10 cellular contexts compared by ENCODE assay signal in the genomic region with DNA sequence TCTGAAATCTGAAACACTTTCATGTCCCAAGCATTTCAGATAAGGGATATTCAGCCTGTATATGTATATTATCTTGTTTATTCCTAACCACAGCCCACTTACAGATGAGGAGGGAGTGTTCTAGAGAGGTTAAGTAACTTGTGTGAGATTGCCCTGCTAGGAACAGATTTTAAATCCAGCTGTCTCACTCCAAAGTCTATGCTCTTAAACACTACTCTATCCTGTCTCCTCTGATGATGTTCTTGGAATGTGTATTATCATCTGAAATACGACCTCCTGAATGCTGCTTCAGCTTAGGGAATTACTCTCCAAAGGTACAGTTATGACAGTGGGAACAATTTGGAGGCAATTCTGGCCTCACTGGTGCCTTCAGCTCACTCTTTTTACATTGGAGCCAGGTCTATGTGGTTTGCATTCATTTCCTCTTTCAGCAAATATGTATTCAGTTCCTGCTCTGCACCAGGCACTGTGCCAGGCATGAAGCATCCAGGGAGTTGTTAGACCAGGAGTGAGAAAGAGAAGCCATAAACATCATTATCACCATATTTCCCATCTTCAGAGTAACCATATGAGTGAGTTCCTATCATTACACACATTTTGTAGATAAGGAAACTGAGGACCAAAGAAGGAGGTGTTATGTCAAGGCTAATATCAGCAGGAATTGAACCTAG.
A peak's percentile ranks its signal among the peaks of the same experiment; 100 is the strongest.
DNase-seq lines count a peak whose midpoint lies in the region; ATAC-seq and TF ChIP-seq lines count a peak whose summit lies in the region.
"Had no signal": no experiment of that assay in that cellular context is flagged by ENCODE, and none has a peak within 500 bp of the region (broad histone marks: within the 10 kb centered on the region; RNA-seq: fewer than 3 reads in every experiment).

No MANE protein-coding gene starts in this region.

- TF ChIP-seq POLR2A in vagina (IDR thresholded peaks at IDR 0.05), result no peak

- no peak for TF ChIP-seq CTCF in astrocyte of the cerebellum (IDR thresholded peaks at IDR 0.05; ENCODE audit: low read depth, low read length, missing control alignments)
- TF ChIP-seq CTCF in vagina (IDR thresholded peaks at IDR 0.05), result no peak

- peaks cover 16% of the 10 kb centered on the region for H3K4me1 ChIP-seq in vagina

- no peaks in the 10 kb centered on the region for H3K4me1 Mint-ChIP-seq in stimulated activated memory B cell treated with anti-CD40 and anti-IgM and Interleukin-4, amounts not matched to agents 10 μg/mL and 1 μg/mL and 100 μg/mL, for 72 hours

- H3K36me3 Mint-ChIP-seq in stimulated activated memory B cell treated with anti-CD40 and anti-IgM and Interleukin-4, amounts not matched to agents 10 μg/mL and 1 μg/mL and 100 μg/mL, for 72 hours, result no peaks in the 10 kb centered on the region

- peak; percentile 58 for DNase-seq in NCI-H2029 (lab: John Stamatoyannopoulos, UW)
- no peak for DNase-seq in NCI-H2029 treated with DMSO at 0.1 percent for 48 hours (lab: John Stamatoyannopoulos, UW)
- DNase-seq in astrocyte of the cerebellum (ENCODE audit: low read depth), result peak; percentile 83
- DNase-seq in left ventricle myocardium superior, result peak; percentile 71
- no peak for DNase-seq in vagina (ENCODE audit: extremely low spot score in 2 of 2)
- DNase-seq in stimulated activated CD4-positive, alpha-beta T cell treated with anti-CD3 and anti-CD28 coated beads, Interleukin-2, amount 100 ng/mL, for 48 hours, result no peak
- no peak for DNase-seq in G401 (ENCODE audit: low spot score)
- DNase-seq: NCI-H524 treated with DMSO at 0.1 percent for 48 hours; stimulated activated CD4-positive, alpha-beta T cell treated with anti-CD3 and anti-CD28 coated beads, Interleukin-15, amount 100 ng/mL, for 24 hours had no signal

- H3K27ac ChIP-seq in vagina, result peak overlapping the region; percentile 1

- H3K9me3 Mint-ChIP-seq in stimulated activated memory B cell treated with anti-CD40 and anti-IgM and Interleukin-4, amounts not matched to agents 10 μg/mL and 1 μg/mL and 100 μg/mL, for 72 hours, result no peaks in the 10 kb centered on the region

- no peaks in the 10 kb centered on the region for H3K9me3 ChIP-seq in vagina

- no peak overlapping the region for H3K27ac Mint-ChIP-seq in stimulated activated memory B cell treated with anti-CD40 and anti-IgM and Interleukin-4, amounts not matched to agents 10 μg/mL and 1 μg/mL and 100 μg/mL, for 72 hours

- intact Hi-C loops in left ventricle myocardium superior (cut with micrococcal nuclease) (no loop called here), vagina (cut with DNase I) (no loop called here)

- H3K4me3 Mint-ChIP-seq in stimulated activated memory B cell treated with anti-CD40 and anti-IgM and Interleukin-4, amounts not matched to agents 10 μg/mL and 1 μg/mL and 100 μg/mL, for 72 hours, result no peak overlapping the region

- in situ Hi-C loops in astrocyte of the cerebellum (cut with HindIII; ENCODE audit: low sequenced_read_pairs), result no loop called here
- in situ Hi-C loops in G401 (cut with HindIII; ENCODE audit: low sequenced_read_pairs), result no loop called here

- H3K27me3 Mint-ChIP-seq in stimulated activated memory B cell treated with anti-CD40 and anti-IgM and Interleukin-4, amounts not matched to agents 10 μg/mL and 1 μg/mL and 100 μg/mL, for 72 hours, result peaks cover 31% of the 10 kb centered on the region

- no peak overlapping the region for H3K4me3 ChIP-seq in astrocyte of the cerebellum (ENCODE audit: low read depth, low read length)
- H3K4me3 ChIP-seq in vagina, result no peak overlapping the region

- H3K27me3 ChIP-seq in vagina, result no peaks in the 10 kb centered on the region

- no peaks in the 10 kb centered on the region for H3K36me3 ChIP-seq in vagina

- peak; percentile 75 for ATAC-seq in left ventricle myocardium superior
- ATAC-seq in stimulated activated memory B cell treated with anti-CD40 and anti-IgM and Interleukin-4, amounts not matched to agents 10 μg/mL and 1 μg/mL and 100 μg/mL, for 72 hours, result no peak

Comparison
In these comparisons a context has a peak if more than half of its experiments do, and no peak if none do; other contexts are left out.
1. DNase-seq: peak in NCI-H2029 (single experiment), astrocyte of the cerebellum (single experiment) and left ventricle myocardium superior (single experiment); none in NCI-H2029 treated with DMSO at 0.1 percent for 48 hours (single experiment), vagina (0 of 2), stimulated activated CD4-positive, alpha-beta T cell treated with anti-CD3 and anti-CD28 coated beads, Interleukin-2, amount 100 ng/mL, for 48 hours (0 of 2) and G401 (single experiment).